8 cellular contexts compared by ENCODE assay signal in the genomic region with DNA sequence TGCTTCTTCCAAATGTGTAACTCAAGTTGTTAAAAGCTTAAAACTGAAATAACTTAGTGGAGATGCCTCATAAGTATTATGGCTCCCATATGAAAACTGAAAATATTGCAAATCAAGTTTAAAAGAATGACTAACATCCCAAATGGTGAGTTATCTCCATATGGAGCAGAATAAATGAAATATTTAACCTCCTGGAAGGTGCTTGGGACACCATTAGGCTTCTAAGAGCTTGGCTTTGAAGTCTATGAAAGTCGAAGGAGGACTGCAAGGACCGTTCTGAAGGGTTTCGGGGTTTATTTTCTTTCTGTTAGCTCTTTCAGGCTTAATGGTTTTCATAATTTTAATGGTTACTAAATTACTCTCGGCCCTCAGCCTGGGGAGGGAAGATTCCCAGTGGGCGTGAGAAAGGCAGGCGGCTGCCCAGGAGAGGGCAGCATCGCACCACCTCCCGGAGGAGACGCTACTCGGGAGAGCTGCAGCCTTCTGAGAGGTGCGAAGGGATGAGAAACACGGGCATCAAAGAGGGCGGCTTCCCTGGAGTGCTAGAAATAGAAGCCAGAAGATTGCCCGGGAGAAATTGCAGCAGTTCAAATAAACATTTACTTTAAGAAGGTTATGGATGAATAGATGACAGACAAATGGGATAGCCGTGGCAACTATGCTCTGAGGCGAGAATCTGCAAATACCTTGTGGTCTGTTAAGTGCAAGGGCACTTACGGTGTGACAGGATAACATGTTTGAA. TPM values are rescaled to one million over a fixed set of nuclear protein-coding genes. Genes with fewer than 3 reads are reported as not detected.
A peak's percentile ranks its signal among the peaks of the same experiment; 100 is the strongest.
DNase-seq lines count a peak whose midpoint lies in the region; ATAC-seq, FAIRE-seq and TF ChIP-seq lines count a peak whose summit lies in the region.

No MANE protein-coding gene starts in this region.

- no peaks in the 10 kb centered on the region for H3K4me1 ChIP-seq in MM.1S (ENCODE audit: low read length)
- H3K4me1 ChIP-seq in cardiac muscle cell (ENCODE audit: low read depth), result no peaks in the 10 kb centered on the region
- H3K4me1 ChIP-seq in psoas muscle, result no peaks in the 10 kb centered on the region
- H3K4me1 ChIP-seq in aorta (ENCODE audit: control insufficient read depth in 1 of 2, insufficient read depth in 2 of 2, low read length in 2 of 2), result no peaks in the 10 kb centered on the region

- WGBS in psoas muscle, 3 donors, result 10 to 11% (median 10%) methylated on average over 17 of the region's 17 CpGs
- 3 to 5% methylated on average over 17 of the region's 17 CpGs for whole genome bisulfite sequencing in aorta, 2 donors

- FAIRE-seq in G401.6 (lab: Jason Lieb, UNC), result peak; percentile 92

- H3K4me3 Mint-ChIP-seq in activated naive CD8-positive, alpha-beta T cell treated with anti-CD3 and anti-CD28 coated beads, Interleukin-2, amount 10 ng/mL, durations not matched to agents 7 days and 5 days, result no peak overlapping the region

- peak; percentile 94 for ATAC-seq in activated naive CD8-positive, alpha-beta T cell treated with anti-CD3 and anti-CD28 coated beads, Interleukin-2, amount 10 ng/mL, durations not matched to agents 7 days and 5 days (ENCODE audit: low read depth)
- ATAC-seq in psoas muscle (peak; percentile 92 to 99 (median 96)), aorta (ENCODE audit: low FRiP score) (peak; percentile 94)

- H3K4me2 ChIP-seq in MM.1S (ENCODE audit: low read depth, low read length) (peak overlapping the region; percentile 35; the same call in 1 of the 2 replicates), SU-DHL-6 (ENCODE audit: low read depth, low read length, poor library complexity, severe bottlenecking) (peak overlapping the region; percentile 24)

- POLR2A ChIA-PET in activated naive CD8-positive, alpha-beta T cell treated with anti-CD3 and anti-CD28 coated beads, Interleukin-2, amount 10 ng/mL, durations not matched to agents 7 days and 5 days (lab: Charles Lee), result interaction anchor here (0.9 kb wide), 1 partner anchor 53 kb away, joined by 4 read pairs; no protein-coding TSS in a partner anchor

- H3K27ac Mint-ChIP-seq in activated naive CD8-positive, alpha-beta T cell treated with anti-CD3 and anti-CD28 coated beads, Interleukin-2, amount 10 ng/mL, durations not matched to agents 7 days and 5 days, result no peak overlapping the region

- H3F3A ChIP-seq in MM.1S (ENCODE audit: insufficient read depth, low read length), result no peaks in the 10 kb centered on the region
- no peaks in the 10 kb centered on the region for H3F3A ChIP-seq in SU-DHL-6 (ENCODE audit: insufficient read depth)

- H3K9me2 ChIP-seq in MM.1S (replicated peaks; ENCODE audit: insufficient read depth, low read length) (no peaks in the 10 kb centered on the region), SU-DHL-6 (replicated peaks; ENCODE audit: insufficient read depth, low read length) (no peaks in the 10 kb centered on the region)

- H3K4me1 Mint-ChIP-seq in activated naive CD8-positive, alpha-beta T cell treated with anti-CD3 and anti-CD28 coated beads, Interleukin-2, amount 10 ng/mL, durations not matched to agents 7 days and 5 days, result peaks cover 5% of the 10 kb centered on the region

- no peak overlapping the region for H3K4me3 ChIP-seq in MM.1S (ENCODE audit: low read length)
- H3K4me3 ChIP-seq in SU-DHL-6 (ENCODE audit: insufficient read depth, low read length, poor library complexity, severe bottlenecking), result no peak overlapping the region
- H3K4me3 ChIP-seq in cardiac muscle cell, result no peak overlapping the region
- H3K4me3 ChIP-seq in psoas muscle, result no peak overlapping the region
- no peak overlapping the region for H3K4me3 ChIP-seq in aorta (ENCODE audit: low read length in 2 of 2)

- TF ChIP-seq CTCF in MM.1S (IDR thresholded peaks at IDR 0.05; ENCODE audit: low read length) (peak; percentile 97), SU-DHL-6 (IDR thresholded peaks at IDR 0.05; ENCODE audit: insufficient read depth, low read length, poor library complexity, severe bottlenecking) (peak; percentile 96), cardiac muscle cell (IDR thresholded peaks at IDR 0.05; ENCODE audit: low read depth, low read length) (peak; percentile 96), psoas muscle (IDR thresholded peaks at IDR 0.05) (peak; percentile 91)

- no peak overlapping the region for H3K27ac ChIP-seq in MM.1S (ENCODE audit: low read length)
- no peak overlapping the region for H3K27ac ChIP-seq in SU-DHL-6 (ENCODE audit: low read depth, low read length)
- H3K27ac ChIP-seq in cardiac muscle cell, result no peak overlapping the region
- no peak overlapping the region for H3K27ac ChIP-seq in psoas muscle
- no peak overlapping the region for H3K27ac ChIP-seq in aorta (ENCODE audit: low read depth in 1 of 2, low read length in 2 of 2)

- H3K36me3 Mint-ChIP-seq in activated naive CD8-positive, alpha-beta T cell treated with anti-CD3 and anti-CD28 coated beads, Interleukin-2, amount 10 ng/mL, durations not matched to agents 7 days and 5 days, result no peaks in the 10 kb centered on the region

- H3K9ac ChIP-seq in MM.1S (ENCODE audit: low read length) (no peak overlapping the region), SU-DHL-6 (ENCODE audit: low read length) (no peak overlapping the region)

- H3K27me3 ChIP-seq in MM.1S (replicated peaks; ENCODE audit: insufficient read depth, low read length) (no peaks in the 10 kb centered on the region), SU-DHL-6 (ENCODE audit: low read length) (no peaks in the 10 kb centered on the region), cardiac muscle cell (no peaks in the 10 kb centered on the region), psoas muscle (ENCODE audit: insufficient read depth in 3 of 3, low read length in 2 of 3) (peaks cover 2 to 13% (median 3%) of the 10 kb centered on the region in 3 donors), aorta (ENCODE audit: control insufficient read depth in 1 of 2, insufficient read depth in 2 of 2, low read length in 1 of 2) (no peaks in the 10 kb centered on the region)

- no peaks in the 10 kb centered on the region for H3K36me3 ChIP-seq in MM.1S (replicated peaks; ENCODE audit: insufficient read depth, low read length)
- H3K36me3 ChIP-seq in SU-DHL-6 (ENCODE audit: low read length), result no peaks in the 10 kb centered on the region
- H3K36me3 ChIP-seq in cardiac muscle cell, result no peaks in the 10 kb centered on the region
- H3K36me3 ChIP-seq in psoas muscle (ENCODE audit: insufficient read depth in 1 of 2, low read depth in 1 of 2), result no peaks in the 10 kb centered on the region
- H3K36me3 ChIP-seq in aorta (ENCODE audit: control insufficient read depth in 1 of 2, insufficient read depth in 2 of 2, low read length in 1 of 2), result no peaks in the 10 kb centered on the region

- H3K79me2 ChIP-seq in MM.1S (ENCODE audit: low read length) (no peaks in the 10 kb centered on the region), SU-DHL-6 (ENCODE audit: insufficient read depth, low read length) (no peaks in the 10 kb centered on the region)

- DNase-seq in H4 (ENCODE audit: low spot score) (peak; percentile 65), MM.1S (peak; percentile 73), cardiac muscle cell (ENCODE audit: low read depth in 1 of 2, low spot score in 1 of 2) (peak; percentile 80 to 87), psoas muscle (peak; percentile 69 to 82), aorta (peak; percentile 77 to 90)
- DNase-seq in activated naive CD8-positive, alpha-beta T cell treated with anti-CD3 and anti-CD28 coated beads, Interleukin-2, amount 10 ng/mL, durations not matched to agents 7 days and 5 days, result peak; percentile 80

- H2AFZ ChIP-seq in MM.1S (ENCODE audit: low read length), result peak overlapping the region; percentile 42
- H2AFZ ChIP-seq in SU-DHL-6 (ENCODE audit: low read depth, low read length, severe bottlenecking), result peak overlapping the region; percentile 84

- H3K9me3 Mint-ChIP-seq in activated naive CD8-positive, alpha-beta T cell treated with anti-CD3 and anti-CD28 coated beads, Interleukin-2, amount 10 ng/mL, durations not matched to agents 7 days and 5 days, result no peaks in the 10 kb centered on the region

- intact Hi-C loops in psoas muscle (cut with DNase I), result loop anchor here (2.0 to 10.0 kb wide), 3 partner anchors 111 to 713 kb away; no protein-coding TSS in a partner anchor
- intact Hi-C loops in aorta (cut with DNase I), result loop anchor here (5.0 kb wide), 1 partner anchor 708 kb away; no protein-coding TSS in a partner anchor

- H3K27me3 Mint-ChIP-seq in activated naive CD8-positive, alpha-beta T cell treated with anti-CD3 and anti-CD28 coated beads, Interleukin-2, amount 10 ng/mL, durations not matched to agents 7 days and 5 days, result peaks cover 29% of the 10 kb centered on the region

- H4K20me1 ChIP-seq in MM.1S (ENCODE audit: insufficient read depth, low read length), result no peaks in the 10 kb centered on the region
- no peaks in the 10 kb centered on the region for H4K20me1 ChIP-seq in SU-DHL-6 (ENCODE audit: low read depth, low read length)

- no peaks in the 10 kb centered on the region for H3K9me3 ChIP-seq in MM.1S (replicated peaks; ENCODE audit: insufficient read depth, low read length)
- H3K9me3 ChIP-seq in SU-DHL-6 (ENCODE audit: insufficient read depth, low read length), result no peaks in the 10 kb centered on the region
- no peaks in the 10 kb centered on the region for H3K9me3 ChIP-seq in cardiac muscle cell (ENCODE audit: low read depth)
- H3K9me3 ChIP-seq in psoas muscle, result no peaks in the 10 kb centered on the region
- H3K9me3 ChIP-seq in aorta (ENCODE audit: control insufficient read depth, low read length), result no peaks in the 10 kb centered on the region

RNA-seq across cellular contexts. Expression of gene MAP3K19, which starts 43.1 kb away (rescaled TPM):
- total RNA-seq in H4 (2014; rRNA removed; shearing (Covaris generic)), result not detected in 2 replicates
- not detected for total RNA-seq in activated naive CD8-positive, alpha-beta T cell treated with anti-CD3 and anti-CD28 coated beads, Interleukin-2, amount 10 ng/mL, durations not matched to agents 7 days and 5 days
- not detected in 2 replicates for total RNA-seq in cardiac muscle cell
- not detected in 2 replicates for polyA plus RNA-seq in cardiac muscle cell
- not detected for total RNA-seq in psoas muscle
- not detected for polyA plus RNA-seq in psoas muscle
- total RNA-seq in aorta, result not detected
- polyA plus RNA-seq in aorta, result not detected

RNA-seq across cellular contexts. Expression of gene RAB3GAP1, which starts 47.9 kb away (rescaled TPM):
- total RNA-seq in H4 (2014; rRNA removed; shearing (Covaris generic)), result 35.4 and 36.8 TPM in 2 replicates
- total RNA-seq in activated naive CD8-positive, alpha-beta T cell treated with anti-CD3 and anti-CD28 coated beads, Interleukin-2, amount 10 ng/mL, durations not matched to agents 7 days and 5 days, result 10 to 100 TPM; 22.9 to 24.0 TPM
- 26.0 and 35.0 TPM in 2 replicates for total RNA-seq in cardiac muscle cell
- 19.9 and 21.7 TPM in 2 replicates for polyA plus RNA-seq in cardiac muscle cell
- total RNA-seq in psoas muscle, result 10 to 100 TPM; 37.7 to 52.7 (median 42.9) TPM
- polyA plus RNA-seq in psoas muscle, result 10 to 100 TPM; 24.5 to 45.4 (median 28.2) TPM
- 10 to 100 TPM; 61.2 to 86.1 TPM for total RNA-seq in aorta
- 10 to 100 TPM; 30.2 to 36.8 TPM for polyA plus RNA-seq in aorta
